Comparison of ENCODE assay signal across 2 cellular contexts in the genomic region with DNA sequence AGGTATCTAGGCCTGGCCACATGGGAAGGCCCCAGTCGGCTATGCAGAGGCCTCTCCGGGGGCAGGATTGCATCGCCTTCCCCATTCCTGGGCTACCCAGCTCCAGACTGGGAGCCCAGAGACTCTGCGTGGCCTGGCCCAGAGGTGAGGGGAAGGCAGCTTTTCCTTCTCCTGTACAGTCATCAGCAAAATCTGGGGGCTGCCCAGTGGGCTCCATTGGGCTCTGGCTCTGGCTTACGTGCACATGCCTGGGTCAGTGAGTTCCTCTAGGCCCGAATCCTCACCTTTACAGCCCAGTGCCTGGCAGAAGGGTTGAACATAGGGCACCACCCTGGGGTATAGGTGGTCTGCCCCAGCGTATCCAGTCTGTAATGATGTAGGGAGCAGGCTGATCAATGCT.
TF ChIP-seq lines count a peak whose summit lies in the region.

No MANE protein-coding gene starts in this region.

TF ChIP-seq in HCT116, 20 proteins besides CTCF, POLR2A, EP300 and RAD21:
- TF ChIP-seq EZH2phosphoT487 (IDR thresholded peaks at IDR 0.05; ENCODE audit: borderline replicate concordance), result no peak
- TF ChIP-seq, protein P1, sequence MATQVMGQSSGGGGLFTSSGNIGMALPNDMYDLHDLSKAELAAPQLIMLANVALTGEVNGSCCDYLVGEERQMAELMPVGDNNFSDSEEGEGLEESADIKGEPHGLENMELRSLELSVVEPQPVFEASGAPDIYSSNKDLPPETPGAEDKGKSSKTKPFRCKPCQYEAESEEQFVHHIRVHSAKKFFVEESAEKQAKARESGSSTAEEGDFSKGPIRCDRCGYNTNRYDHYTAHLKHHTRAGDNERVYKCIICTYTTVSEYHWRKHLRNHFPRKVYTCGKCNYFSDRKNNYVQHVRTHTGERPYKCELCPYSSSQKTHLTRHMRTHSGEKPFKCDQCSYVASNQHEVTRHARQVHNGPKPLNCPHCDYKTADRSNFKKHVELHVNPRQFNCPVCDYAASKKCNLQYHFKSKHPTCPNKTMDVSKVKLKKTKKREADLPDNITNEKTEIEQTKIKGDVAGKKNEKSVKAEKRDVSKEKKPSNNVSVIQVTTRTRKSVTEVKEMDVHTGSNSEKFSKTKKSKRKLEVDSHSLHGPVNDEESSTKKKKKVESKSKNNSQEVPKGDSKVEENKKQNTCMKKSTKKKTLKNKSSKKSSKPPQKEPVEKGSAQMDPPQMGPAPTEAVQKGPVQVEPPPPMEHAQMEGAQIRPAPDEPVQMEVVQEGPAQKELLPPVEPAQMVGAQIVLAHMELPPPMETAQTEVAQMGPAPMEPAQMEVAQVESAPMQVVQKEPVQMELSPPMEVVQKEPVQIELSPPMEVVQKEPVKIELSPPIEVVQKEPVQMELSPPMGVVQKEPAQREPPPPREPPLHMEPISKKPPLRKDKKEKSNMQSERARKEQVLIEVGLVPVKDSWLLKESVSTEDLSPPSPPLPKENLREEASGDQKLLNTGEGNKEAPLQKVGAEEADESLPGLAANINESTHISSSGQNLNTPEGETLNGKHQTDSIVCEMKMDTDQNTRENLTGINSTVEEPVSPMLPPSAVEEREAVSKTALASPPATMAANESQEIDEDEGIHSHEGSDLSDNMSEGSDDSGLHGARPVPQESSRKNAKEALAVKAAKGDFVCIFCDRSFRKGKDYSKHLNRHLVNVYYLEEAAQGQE (IDR thresholded peaks at IDR 0.05; ENCODE audit: low read depth), result no peak
- TF ChIP-seq ELF1 (IDR thresholded peaks at IDR 0.05; ENCODE audit: borderline replicate concordance, low read depth), result no peak
- no peak for TF ChIP-seq CEBPB (IDR thresholded peaks at IDR 0.05; ENCODE audit: low read depth)
- TF ChIP-seq POLR2AphosphoS5 (IDR thresholded peaks at IDR 0.05; ENCODE audit: low read depth, low read length), result no peak
- TF ChIP-seq, protein P2, sequence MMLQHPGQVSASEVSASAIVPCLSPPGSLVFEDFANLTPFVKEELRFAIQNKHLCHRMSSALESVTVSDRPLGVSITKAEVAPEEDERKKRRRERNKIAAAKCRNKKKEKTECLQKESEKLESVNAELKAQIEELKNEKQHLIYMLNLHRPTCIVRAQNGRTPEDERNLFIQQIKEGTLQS (IDR thresholded peaks at IDR 0.05), result no peak
- TF ChIP-seq FOSL1 (IDR thresholded peaks at IDR 0.05; ENCODE audit: low read depth), result no peak
- TF ChIP-seq EGR1 (IDR thresholded peaks at IDR 0.05; ENCODE audit: low read depth), result no peak
- TF ChIP-seq TCF7L2 (IDR thresholded peaks at IDR 0.05; ENCODE audit: borderline replicate concordance, extremely low read depth, insufficient read depth, insufficient read length), result no peak
- no peak for TF ChIP-seq CBX3 (IDR thresholded peaks at IDR 0.05; ENCODE audit: low read depth)
- no peak; the same call in 1 of the 2 replicates for TF ChIP-seq ZFX (IDR thresholded peaks at IDR 0.05)
- no peak for TF ChIP-seq EZH2 (IDR thresholded peaks at IDR 0.05)
- TF ChIP-seq SIN3A (IDR thresholded peaks at IDR 0.05; ENCODE audit: low read depth), result no peak
- TF ChIP-seq, protein P3, sequence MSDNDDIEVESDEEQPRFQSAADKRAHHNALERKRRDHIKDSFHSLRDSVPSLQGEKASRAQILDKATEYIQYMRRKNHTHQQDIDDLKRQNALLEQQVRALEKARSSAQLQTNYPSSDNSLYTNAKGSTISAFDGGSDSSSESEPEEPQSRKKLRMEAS (IDR thresholded peaks at IDR 0.05), result no peak

TF ChIP-seq in H1, 55 proteins besides CTCF, POLR2A, EP300 and RAD21:
- TF ChIP-seq, protein P4, sequence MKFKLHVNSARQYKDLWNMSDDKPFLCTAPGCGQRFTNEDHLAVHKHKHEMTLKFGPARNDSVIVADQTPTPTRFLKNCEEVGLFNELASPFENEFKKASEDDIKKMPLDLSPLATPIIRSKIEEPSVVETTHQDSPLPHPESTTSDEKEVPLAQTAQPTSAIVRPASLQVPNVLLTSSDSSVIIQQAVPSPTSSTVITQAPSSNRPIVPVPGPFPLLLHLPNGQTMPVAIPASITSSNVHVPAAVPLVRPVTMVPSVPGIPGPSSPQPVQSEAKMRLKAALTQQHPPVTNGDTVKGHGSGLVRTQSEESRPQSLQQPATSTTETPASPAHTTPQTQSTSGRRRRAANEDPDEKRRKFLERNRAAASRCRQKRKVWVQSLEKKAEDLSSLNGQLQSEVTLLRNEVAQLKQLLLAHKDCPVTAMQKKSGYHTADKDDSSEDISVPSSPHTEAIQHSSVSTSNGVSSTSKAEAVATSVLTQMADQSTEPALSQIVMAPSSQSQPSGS (IDR thresholded peaks at IDR 0.05; ENCODE audit: low read length), result no peak
- no peak for TF ChIP-seq CBX5 (IDR thresholded peaks at IDR 0.05; ENCODE audit: low read depth, low read length)
- no peak for TF ChIP-seq JUN (IDR thresholded peaks at IDR 0.05; ENCODE audit: low read depth, low read length)
- no peak for TF ChIP-seq POLR2AphosphoS5 (IDR thresholded peaks at IDR 0.05; ENCODE audit: low read depth, low read length)
- TF ChIP-seq HDAC6 (IDR thresholded peaks at IDR 0.05; ENCODE audit: low read depth, low read length), result no peak
- TF ChIP-seq GABPA (IDR thresholded peaks at IDR 0.05; ENCODE audit: borderline replicate concordance, insufficient read depth, low read length), result no peak
- no peak for TF ChIP-seq RBBP5 (IDR thresholded peaks at IDR 0.05; ENCODE audit: borderline replicate concordance, low read depth, low read length)
- TF ChIP-seq SIX5 (IDR thresholded peaks at IDR 0.05; ENCODE audit: low read depth, low read length), result no peak
- no peak for TF ChIP-seq SP1 (IDR thresholded peaks at IDR 0.05; ENCODE audit: low read depth, low read length)
- no peak for TF ChIP-seq SAP30 (IDR thresholded peaks at IDR 0.05; ENCODE audit: insufficient read depth, insufficient replicate concordance, low read length)
- TF ChIP-seq KDM5A (IDR thresholded peaks at IDR 0.05; ENCODE audit: low read length), result no peak
- TF ChIP-seq EZH2 (IDR thresholded peaks at IDR 0.05; ENCODE audit: low read depth, low read length, severe bottlenecking), result no peak
- no peak for TF ChIP-seq NANOG (IDR thresholded peaks at IDR 0.05; ENCODE audit: insufficient read depth, low read depth, low read length, poor library complexity, severe bottlenecking)
- no peak for TF ChIP-seq YY1 (IDR thresholded peaks at IDR 0.05; ENCODE audit: low read depth, low read length)
- no peak for TF ChIP-seq TCF12 (IDR thresholded peaks at IDR 0.05; ENCODE audit: low read depth, low read length)
- TF ChIP-seq SRF (IDR thresholded peaks at IDR 0.05; ENCODE audit: low read depth, low read length), result no peak
